In the genomic region with DNA sequence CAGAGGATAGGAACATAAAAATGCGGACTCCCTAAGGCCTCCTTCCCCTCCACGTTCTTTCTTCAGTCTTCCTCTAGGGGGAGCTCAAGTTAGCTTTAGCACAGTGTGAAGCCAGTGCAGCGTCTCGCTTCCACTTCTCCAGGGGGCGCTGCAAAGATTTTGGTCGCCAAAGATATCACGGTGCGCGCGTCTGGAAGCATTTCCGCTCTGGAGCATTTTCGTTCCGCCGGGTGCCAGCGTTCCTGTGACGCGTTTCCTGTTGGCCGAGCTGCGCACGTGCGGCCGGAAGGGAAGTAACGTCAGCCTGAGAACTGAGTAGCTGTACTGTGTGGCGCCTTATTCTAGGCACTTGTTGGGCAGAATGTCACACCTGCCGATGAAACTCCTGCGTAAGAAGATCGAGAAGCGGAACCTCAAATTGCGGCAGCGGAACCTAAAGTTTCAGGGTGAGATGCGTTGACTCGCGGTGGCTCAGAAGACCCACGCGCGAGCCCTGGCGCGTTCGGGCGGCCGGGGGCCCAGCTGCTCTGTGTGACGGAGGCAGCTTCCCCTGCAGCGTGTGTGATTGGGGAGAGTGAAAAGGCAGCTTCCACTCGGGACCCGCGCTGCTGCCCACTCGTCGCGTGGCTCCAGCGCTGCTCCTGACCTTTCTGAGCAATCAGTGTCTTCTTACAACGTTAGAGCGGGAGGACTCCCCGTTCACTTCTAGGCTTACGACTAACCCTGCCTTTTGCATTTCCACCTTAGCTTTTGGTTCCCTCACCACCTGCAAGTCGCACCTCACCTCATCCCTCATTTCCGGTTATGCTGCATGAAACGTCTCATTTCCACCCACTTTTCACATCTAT, we compare ENCODE assay signal across 8 cellular contexts. TPM values are rescaled to one million over a fixed set of nuclear protein-coding genes. Genes with fewer than 3 reads are reported as not detected.
DNase-seq lines count a peak whose midpoint lies in the region; ATAC-seq lines count a peak whose summit lies in the region.

A gene (plus strand): TSS at position 275 of the 848 bp plus-strand sequence. CDS start 87 bp downstream, at position 362.

- H3K9ac ChIP-seq in BLaER1 treated with 17β-estradiol and CSF1 and Interleukin-3, amounts not matched to agents 10 nM and 100 nM: peak within 1 kb of the TSS; percentile 84 to 95 (median 90)

- peak within 1 kb of the TSS; percentile 94 for H3K27ac Mint-ChIP-seq in activated CD4-positive, alpha-beta T cell treated with anti-CD3 and anti-CD28 coated beads, Interleukin-2, amount 10 ng/mL, durations not matched to agents 7 days and 5 days

- H3K4me1 ChIP-seq in BLaER1 treated with 17β-estradiol and CSF1 and Interleukin-3, amounts not matched to agents 10 nM and 100 nM: peaks cover 13 to 31% (median 24%) of the 10 kb centered on the region in 10 experiments; a peak in 19 of 20 replicates

- peak within 1 kb of the TSS; percentile 67 to 99 (median 88) for H3K4me3 ChIP-seq in BLaER1 treated with 17β-estradiol and CSF1 and Interleukin-3, amounts not matched to agents 10 nM and 100 nM

- H4K20me1 ChIP-seq in BLaER1 treated with 17β-estradiol and CSF1 and Interleukin-3, amounts not matched to agents 10 nM and 100 nM: peaks cover 0 to 47% (median 29%) of the 10 kb centered on the region in 11 experiments; a peak in 14 of 22 replicates

- H3K4me1 Mint-ChIP-seq in activated CD4-positive, alpha-beta T cell treated with anti-CD3 and anti-CD28 coated beads, Interleukin-2, amount 10 ng/mL, durations not matched to agents 7 days and 5 days: peaks cover 41% of the 10 kb centered on the region

- H3K4me3 Mint-ChIP-seq in activated CD4-positive, alpha-beta T cell treated with anti-CD3 and anti-CD28 coated beads, Interleukin-2, amount 10 ng/mL, durations not matched to agents 7 days and 5 days: peak within 1 kb of the TSS; percentile 84

- CTCF ChIA-PET in activated CD4-positive, alpha-beta T cell treated with anti-CD3 and anti-CD28 coated beads, Interleukin-2, amount 10 ng/mL, durations not matched to agents 7 days and 5 days (lab: Charles Lee): interaction anchor here (0.7 to 3.1 kb wide), 32 partner anchors 10 to 369 kb away, joined by 3 to 62 read pairs (median 4); a partner anchor contains a TSS

- peaks cover 23% of the 10 kb centered on the region for H3K36me3 Mint-ChIP-seq in activated CD4-positive, alpha-beta T cell treated with anti-CD3 and anti-CD28 coated beads, Interleukin-2, amount 10 ng/mL, durations not matched to agents 7 days and 5 days (ENCODE audit: low read depth)

- DNase-seq in GM19240 (ENCODE audit: insufficient read length, low spot score) (peak; percentile 48), NCI-H526 treated with DMSO at 0.1 percent for 48 hours (lab: John Stamatoyannopoulos, UW) (peak; percentile 98), cortex of kidney (lab: John Stamatoyannopoulos, UW) (peak; percentile 40), left kidney (ENCODE audit: low read depth, low spot score) (peak; percentile 100)
- peak; percentile 98 for DNase-seq in activated CD4-positive, alpha-beta T cell treated with anti-CD3 and anti-CD28 coated beads, Interleukin-2, amount 10 ng/mL, durations not matched to agents 7 days and 5 days
- peak; percentile 96 for DNase-seq in stimulated activated CD4-positive, alpha-beta T cell treated with anti-CD3 and anti-CD28 coated beads, Interleukin-2, amount 100 ng/mL, for 4 hours (ENCODE audit: low read depth)

- no peaks in the 10 kb centered on the region for H3K27me3 ChIP-seq in BLaER1 treated with 17β-estradiol and CSF1 and Interleukin-3, amounts not matched to agents 10 nM and 100 nM

- POLR2A ChIA-PET in activated CD4-positive, alpha-beta T cell treated with anti-CD3 and anti-CD28 coated beads, Interleukin-2, amount 10 ng/mL, durations not matched to agents 7 days and 5 days (lab: Charles Lee): interaction anchor here (0.7 to 1.2 kb wide), 3 partner anchors 20 to 202 kb away, joined by 3 to 5 read pairs (median 3); a partner anchor contains a TSS

- H3K36me3 ChIP-seq in BLaER1 treated with 17β-estradiol and CSF1 and Interleukin-3, amounts not matched to agents 10 nM and 100 nM: peaks cover 22 to 40% (median 35%) of the 10 kb centered on the region in 11 experiments

- H3K4me2 ChIP-seq in BLaER1 treated with 17β-estradiol and CSF1 and Interleukin-3, amounts not matched to agents 10 nM and 100 nM: peak within 1 kb of the TSS; percentile 77 to 99 (median 88)

- no peaks in the 10 kb centered on the region for H3K9me3 Mint-ChIP-seq in activated CD4-positive, alpha-beta T cell treated with anti-CD3 and anti-CD28 coated beads, Interleukin-2, amount 10 ng/mL, durations not matched to agents 7 days and 5 days

- no peaks in the 10 kb centered on the region for H3K9me3 ChIP-seq in BLaER1 treated with 17β-estradiol and CSF1 and Interleukin-3, amounts not matched to agents 10 nM and 100 nM (replicated peaks in 1 of 11)

- no peaks in the 10 kb centered on the region for H3K27me3 Mint-ChIP-seq in activated CD4-positive, alpha-beta T cell treated with anti-CD3 and anti-CD28 coated beads, Interleukin-2, amount 10 ng/mL, durations not matched to agents 7 days and 5 days

- peak within 1 kb of the TSS; percentile 81 to 94 (median 88) for H3K27ac ChIP-seq in BLaER1 treated with 17β-estradiol and CSF1 and Interleukin-3, amounts not matched to agents 10 nM and 100 nM

- ATAC-seq in HG03469 (IDR thresholded peaks at IDR 0.05; ENCODE audit: unreplicated experiment): peak; percentile 91

RNA-seq across cellular contexts. Expression of the gene that starts here (rescaled TPM):
- 10 to 100 TPM; 80.7 to 93.9 TPM for total RNA-seq in activated CD4-positive, alpha-beta T cell treated with anti-CD3 and anti-CD28 coated beads, Interleukin-2, amount 10 ng/mL, durations not matched to agents 7 days and 5 days

Comparison
In these comparisons a context has a peak if more than half of its experiments do, and no peak if none do; other contexts are left out.
1. Peak in every context shown above with its lines: DNase-seq, ATAC-seq, H3K4me3 ChIP-seq and H3K27ac ChIP-seq.
2. DNase-seq: peak in every context shown above with its lines; median percentile 100 in left kidney; 98 in NCI-H526 treated with DMSO at 0.1 percent for 48 hours; 98 in activated CD4-positive, alpha-beta T cell treated with anti-CD3 and anti-CD28 coated beads, Interleukin-2, amount 10 ng/mL, durations not matched to agents 7 days and 5 days; 96 in stimulated activated CD4-positive, alpha-beta T cell treated with anti-CD3 and anti-CD28 coated beads, Interleukin-2, amount 100 ng/mL, for 4 hours; 48 in GM19240; 40 in cortex of kidney.